ENCODE assay signal across 8 cellular contexts in genomic region chr10:118423800-118424479, GRCh38.
DNase-seq lines count a peak whose midpoint lies in the region; ATAC-seq and TF ChIP-seq lines count a peak whose summit lies in the region.

No MANE protein-coding gene starts in this region.

- H3K4me2 ChIP-seq in KMS-11 = no peak overlapping the region
- H3K4me2 ChIP-seq in neuronal stem cell (ENCODE audit: insufficient read depth, low read length, poor library complexity, severe bottlenecking) = no peak overlapping the region

- H2AK5ac ChIP-seq in neuronal stem cell (ENCODE audit: low read depth, low read length) = no peak overlapping the region

- intact Hi-C loops in testis (cut with DNase I; ENCODE audit: low total_unique reads) = no loop called here

- no peaks in the 10 kb centered on the region for H3K36me3 ChIP-seq in KMS-11 (ENCODE audit: insufficient read depth)
- no peaks in the 10 kb centered on the region for H3K36me3 ChIP-seq in neuronal stem cell (replicated peaks in 1 of 2; ENCODE audit: control insufficient read depth in 2 of 2, insufficient read depth in 2 of 2, low read length in 2 of 2)
- H3K36me3 ChIP-seq in testis (ENCODE audit: low read depth, missing control alignments) = no peaks in the 10 kb centered on the region

- no peak overlapping the region for H2BK12ac ChIP-seq in neuronal stem cell (ENCODE audit: low read length)

- ATAC-seq in GM21529 (IDR thresholded peaks at IDR 0.05; ENCODE audit: unreplicated experiment) = peak; percentile 93

- TF ChIP-seq CTCF in KMS-11 (conservative IDR thresholded peaks at IDR 0.05; ENCODE audit: low read depth, low read length) (peak; percentile 75), fibroblast of pulmonary artery (IDR thresholded peaks at IDR 0.05; ENCODE audit: low read length, missing control alignments) (peak; percentile 86), testis (IDR thresholded peaks at IDR 0.05) (peak; percentile 44 to 75 (median 60))

- no peak overlapping the region for H4K91ac ChIP-seq in neuronal stem cell (ENCODE audit: low read depth, low read length, poor library complexity)

- H3K18ac ChIP-seq in neuronal stem cell (ENCODE audit: low read length) = no peak overlapping the region

- WGBS in neuronal stem cell (ENCODE audit: extremely low coverage in 2 of 2, insufficient read length in 2 of 2, insufficient replicate concordance in 1 of 2), 2 donors = no CpG with 5 or more reads among the region's 15 CpGs
- WGBS in testis, 2 donors = 9 to 12% methylated on average over 15 of the region's 15 CpGs

- H3K4me1 ChIP-seq in KMS-11 (ENCODE audit: low read depth, poor library complexity, severe bottlenecking) (no peaks in the 10 kb centered on the region), neuronal stem cell (ENCODE audit: control insufficient read depth in 2 of 2, insufficient read depth in 1 of 2, low read depth in 1 of 2, low read length in 2 of 2) (no peaks in the 10 kb centered on the region), testis (no peaks in the 10 kb centered on the region)

- H3K79me2 ChIP-seq in KMS-11 (ENCODE audit: insufficient read depth, low read depth) = no peaks in the 10 kb centered on the region

- H2BK5ac ChIP-seq in neuronal stem cell (ENCODE audit: low read length) = no peak overlapping the region

- no peak overlapping the region for H3K23ac ChIP-seq in neuronal stem cell (ENCODE audit: low read depth, low read length, poor library complexity)

- H3K9me3 ChIP-seq in neuronal stem cell (replicated peaks in 1 of 2; ENCODE audit: control insufficient read depth in 2 of 2, insufficient read depth in 1 of 2, low read depth in 1 of 2, low read length in 2 of 2) (no peaks in the 10 kb centered on the region), testis (no peaks in the 10 kb centered on the region)

- H3K9ac ChIP-seq in KMS-11 (no peak overlapping the region), neuronal stem cell (ENCODE audit: low read depth, low read length, poor library complexity) (no peak overlapping the region)

- H3K27ac ChIP-seq in KMS-11 (no peak overlapping the region), neuronal stem cell (replicated peaks; ENCODE audit: low read length) (no peak overlapping the region), testis (no peak overlapping the region)

- no peak overlapping the region for H3K4ac ChIP-seq in neuronal stem cell (ENCODE audit: low read length)

- no peak overlapping the region for H4K8ac ChIP-seq in neuronal stem cell (ENCODE audit: low read depth, low read length)

- no peak overlapping the region for H3K4me3 ChIP-seq in KMS-11 (IDR thresholded peaks at IDR 0.05; ENCODE audit: insufficient read depth, low read depth, low read length)
- no peak overlapping the region for H3K4me3 ChIP-seq in fibroblast of pulmonary artery (replicated peaks; ENCODE audit: low read depth, low read length)
- H3K4me3 ChIP-seq in neuronal stem cell (ENCODE audit: low read length in 2 of 2) = no peak overlapping the region
- H3K4me3 ChIP-seq in testis = peak overlapping the region in 1 of 2 donors; percentile 18

- no peak for TF ChIP-seq POLR2A in testis (IDR thresholded peaks at IDR 0.05)

- no peak overlapping the region for H2BK120ac ChIP-seq in neuronal stem cell (ENCODE audit: low read depth, low read length)

- H2BK15ac ChIP-seq in neuronal stem cell (ENCODE audit: low read length) = no peak overlapping the region

- H3K14ac ChIP-seq in neuronal stem cell (ENCODE audit: low read length) = no peak overlapping the region

- no peaks in the 10 kb centered on the region for H3K79me1 ChIP-seq in neuronal stem cell (ENCODE audit: low read depth, low read length)

- H2AFZ ChIP-seq in KMS-11 (ENCODE audit: low read depth) (peak overlapping the region; percentile 42; the same call in 1 of the 2 replicates), neuronal stem cell (ENCODE audit: low read length) (peak overlapping the region; percentile 47)

- no peaks in the 10 kb centered on the region for H3K27me3 ChIP-seq in KMS-11 (ENCODE audit: insufficient read depth, low read depth)
- H3K27me3 ChIP-seq in neuronal stem cell (ENCODE audit: control insufficient read depth in 3 of 3, insufficient read depth in 3 of 3, low read depth in 1 of 3, low read length in 3 of 3) = no peaks in the 10 kb centered on the region
- H3K27me3 ChIP-seq in testis = no peaks in the 10 kb centered on the region

- H4K20me1 ChIP-seq in KMS-11 (ENCODE audit: insufficient read depth) = no peaks in the 10 kb centered on the region

- DNase-seq in DMS114 treated with DMSO at 0.1 percent for 48 hours (lab: John Stamatoyannopoulos, UW; ENCODE audit: unreplicated experiment) = peak; percentile 79
- DNase-seq in RKO (ENCODE audit: low spot score) = peak; percentile 91
- peak; percentile 70 to 76 for DNase-seq in activated T-cell treated with anti-CD3 and anti-CD28 coated beads, Interleukin-2, amount 50 U/mL, for 48 hours
- peak; percentile 91 for DNase-seq in fibroblast of pulmonary artery (ENCODE audit: low read depth)
- peak; percentile 84 for DNase-seq in neuronal stem cell (ENCODE audit: low spot score)
- DNase-seq in testis = peak; percentile 90
